Comparison of ENCODE assay signal across 12 cellular contexts in genomic region chr11:94739331-94739730, GRCh38.
"Had no signal": no experiment of that assay in that cellular context is flagged by ENCODE, and none has a peak within 500 bp of the region (broad histone marks: within the 10 kb centered on the region; RNA-seq: fewer than 3 reads in every experiment).

No MANE protein-coding gene starts in this region.

- H3K27me3 ChIP-seq: ovary, tibial artery, uterus had no signal

- DNase-seq: activated CD4-positive, alpha-beta memory T cell treated with anti-CD3 and anti-CD28 coated beads, Interleukin-2, amount 10 ng/mL, durations not matched to agents 7 days and 5 days; activated CD4-positive, alpha-beta T cell treated with anti-CD3 and anti-CD28 coated beads for 4 hours; activated naive CD4-positive, alpha-beta T cell treated with anti-CD3 and anti-CD28 coated beads, Interleukin-2, amount 50 U/mL, for 16 hours; activated T-cell treated with anti-CD3 and anti-CD28 coated beads, Interleukin-2, amount 50 U/mL, for 24 hours; dermis blood vessel endothelial cell; hippocampal formation; midbrain; ovary; stimulated activated CD4-positive, alpha-beta T cell treated with anti-CD3 and anti-CD28 coated beads, Interleukin-2, amount 100 ng/mL, for 24 hours; tibial artery; uterus had no signal

- H3K27ac ChIP-seq: ovary, tibial artery, uterus had no signal

- H3K36me3 ChIP-seq: ovary, tibial artery, uterus had no signal

- ATAC-seq: WTC11 had no signal

- H3K4me3 ChIP-seq: ovary had no signal

- H3K9me3 ChIP-seq: ovary, tibial artery, uterus had no signal
